Comparison of ENCODE assay signal across 26 cellular contexts in the genomic region with DNA sequence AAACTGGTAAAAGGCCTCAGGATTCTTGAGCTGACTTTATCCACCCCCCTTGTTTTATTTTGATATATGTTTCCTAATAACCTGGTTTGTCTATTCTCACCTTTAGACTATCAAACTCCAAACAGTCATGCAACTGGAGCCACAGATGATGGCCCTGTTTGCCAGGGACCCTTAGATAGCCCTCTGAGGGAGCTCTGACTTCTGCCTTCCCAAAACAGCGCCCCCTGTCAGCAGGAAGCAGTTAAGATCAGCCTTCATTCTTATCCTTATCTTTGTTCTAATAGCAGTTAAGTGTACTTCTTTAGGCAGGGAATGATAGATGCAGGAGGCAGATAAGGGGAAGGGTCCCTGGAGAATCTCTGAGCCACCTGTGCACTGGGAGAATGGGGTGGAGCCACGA. TPM values are rescaled to one million over a fixed set of nuclear protein-coding genes. Genes with fewer than 3 reads are reported as not detected.
A peak's percentile ranks its signal among the peaks of the same experiment; 100 is the strongest.
DNase-seq lines count a peak whose midpoint lies in the region; ATAC-seq and TF ChIP-seq lines count a peak whose summit lies in the region.
"Had no signal": no experiment of that assay in that cellular context is flagged by ENCODE, and none has a peak within 500 bp of the region (broad histone marks: within the 10 kb centered on the region; RNA-seq: fewer than 3 reads in every experiment).

No MANE protein-coding gene starts in this region.

- no peak overlapping the region for H3K27ac Mint-ChIP-seq in activated CD8-positive, alpha-beta T cell treated with anti-CD3 and anti-CD28 coated beads for 36 hours
- H3K27ac Mint-ChIP-seq in activated CD8-positive, alpha-beta T cell treated with anti-CD3 and anti-CD28 coated beads, Interleukin-2, amount 10 ng/mL, durations not matched to agents 7 days and 5 days: no peak overlapping the region
- no peak overlapping the region for H3K27ac Mint-ChIP-seq in endodermal cell
- peak overlapping the region; percentile 39 for H3K27ac Mint-ChIP-seq in stimulated activated effector memory CD8-positive, alpha-beta T cell treated with anti-CD3 and anti-CD28 coated beads, Interleukin-12 subunit alpha, Interleukin-12 subunit beta, amount 100 ng/mL, for 72 hours
- H3K27ac Mint-ChIP-seq: CD8-positive, alpha-beta T cell; stimulated activated naive CD8-positive, alpha-beta T cell treated with anti-CD3 and anti-CD28 coated beads, Interleukin-15, Interleukin-2, amounts not matched to agents 100 ng/mL and 50 ng/mL, for 24 hours had no signal

- no peak for ATAC-seq in activated CD8-positive, alpha-beta T cell treated with anti-CD3 and anti-CD28 coated beads for 36 hours
- ATAC-seq in activated CD8-positive, alpha-beta T cell treated with anti-CD3 and anti-CD28 coated beads, Interleukin-2, amount 10 ng/mL, durations not matched to agents 7 days and 5 days: no peak
- no peak for ATAC-seq in stimulated activated effector memory CD8-positive, alpha-beta T cell treated with anti-CD3 and anti-CD28 coated beads, Interleukin-12 subunit alpha, Interleukin-12 subunit beta, amount 100 ng/mL, for 72 hours
- ATAC-seq: A549; activated CD4-positive, CD25-positive, alpha-beta regulatory T cell treated with anti-CD3 and anti-CD28 coated beads, Interleukin-2, amount 50 U/mL, for 24 hours; CD8-positive, alpha-beta T cell; upper lobe of right lung had no signal

- H3K4me1 ChIP-seq in endodermal cell (ENCODE audit: control insufficient read depth, insufficient read depth, low read length): no peaks in the 10 kb centered on the region
- H3K4me1 ChIP-seq: upper lobe of right lung had no signal

- no peak overlapping the region for H3K27ac ChIP-seq in endodermal cell (ENCODE audit: low read depth, low read length)
- H3K27ac ChIP-seq: SJCRH30, upper lobe of right lung had no signal

- peaks cover 13% of the 10 kb centered on the region for H3K27me3 Mint-ChIP-seq in activated CD8-positive, alpha-beta T cell treated with anti-CD3 and anti-CD28 coated beads for 36 hours
- H3K27me3 Mint-ChIP-seq in activated CD8-positive, alpha-beta T cell treated with anti-CD3 and anti-CD28 coated beads, Interleukin-2, amount 10 ng/mL, durations not matched to agents 7 days and 5 days (ENCODE audit: low read depth): peaks cover 4% of the 10 kb centered on the region
- no peaks in the 10 kb centered on the region for H3K27me3 Mint-ChIP-seq in endodermal cell (ENCODE audit: insufficient read depth)

- H3K36me3 ChIP-seq in endodermal cell (ENCODE audit: control insufficient read depth, insufficient read depth, low read length): no peaks in the 10 kb centered on the region
- H3K36me3 ChIP-seq: SJCRH30, upper lobe of right lung had no signal

- intact Hi-C loops in activated CD8-positive, alpha-beta T cell treated with anti-CD3 and anti-CD28 coated beads for 36 hours (cut with micrococcal nuclease): no loop called here

- POLR2A ChIA-PET in activated CD8-positive, alpha-beta T cell treated with anti-CD3 and anti-CD28 coated beads for 36 hours (lab: Charles Lee): no interaction called here
- POLR2A ChIA-PET in activated CD8-positive, alpha-beta T cell treated with anti-CD3 and anti-CD28 coated beads, Interleukin-2, amount 10 ng/mL, durations not matched to agents 7 days and 5 days (lab: Charles Lee): no interaction called here

- TF ChIP-seq CTCF in activated CD8-positive, alpha-beta T cell treated with anti-CD3 and anti-CD28 coated beads for 36 hours (IDR thresholded peaks at IDR 0.05): peak; percentile 32
- TF ChIP-seq CTCF in LNCAP (IDR thresholded peaks at IDR 0.05) (peak; percentile 14; the same call in 1 of the 2 replicates), endodermal cell (conservative IDR thresholded peaks at IDR 0.05) (peak; percentile 60)

- H3K4me1 Mint-ChIP-seq in activated CD8-positive, alpha-beta T cell treated with anti-CD3 and anti-CD28 coated beads for 36 hours (ENCODE audit: low read depth): peaks cover 19% of the 10 kb centered on the region
- H3K4me1 Mint-ChIP-seq in activated CD8-positive, alpha-beta T cell treated with anti-CD3 and anti-CD28 coated beads, Interleukin-2, amount 10 ng/mL, durations not matched to agents 7 days and 5 days (ENCODE audit: low read depth): peaks cover 5% of the 10 kb centered on the region
- H3K4me1 Mint-ChIP-seq in endodermal cell: no peaks in the 10 kb centered on the region
- peaks cover 15% of the 10 kb centered on the region for H3K4me1 Mint-ChIP-seq in stimulated activated effector memory CD8-positive, alpha-beta T cell treated with anti-CD3 and anti-CD28 coated beads, Interleukin-12 subunit alpha, Interleukin-12 subunit beta, amount 100 ng/mL, for 72 hours

- CTCF ChIA-PET in activated CD8-positive, alpha-beta T cell treated with anti-CD3 and anti-CD28 coated beads for 36 hours (lab: Charles Lee): interaction anchor here (0.8 to 4.7 kb wide), 3 partner anchors 22 to 366 kb away, joined by 3 to 38 read pairs (median 3); no protein-coding TSS in a partner anchor
- CTCF ChIA-PET in activated CD8-positive, alpha-beta T cell treated with anti-CD3 and anti-CD28 coated beads, Interleukin-2, amount 10 ng/mL, durations not matched to agents 7 days and 5 days (lab: Charles Lee): interaction anchor here (1.1 to 1.8 kb wide), 4 partner anchors 9 to 23 kb away, joined by 3 to 5 read pairs (median 4); no protein-coding TSS in a partner anchor

- H3K9me3 ChIP-seq in endodermal cell (ENCODE audit: control insufficient read depth, low read length): peaks cover 4% of the 10 kb centered on the region
- H3K9me3 ChIP-seq: A549, SJCRH30, upper lobe of right lung had no signal

- H3K4me3 Mint-ChIP-seq in activated CD8-positive, alpha-beta T cell treated with anti-CD3 and anti-CD28 coated beads for 36 hours: no peak overlapping the region
- H3K4me3 Mint-ChIP-seq in activated CD8-positive, alpha-beta T cell treated with anti-CD3 and anti-CD28 coated beads, Interleukin-2, amount 10 ng/mL, durations not matched to agents 7 days and 5 days: no peak overlapping the region
- H3K4me3 Mint-ChIP-seq in endodermal cell: no peak overlapping the region
- H3K4me3 Mint-ChIP-seq in stimulated activated effector memory CD8-positive, alpha-beta T cell treated with anti-CD3 and anti-CD28 coated beads, Interleukin-12 subunit alpha, Interleukin-12 subunit beta, amount 100 ng/mL, for 72 hours: no peak overlapping the region
- H3K4me3 Mint-ChIP-seq: CD8-positive, alpha-beta T cell; stimulated activated naive CD8-positive, alpha-beta T cell treated with anti-CD3 and anti-CD28 coated beads, Interleukin-15, Interleukin-2, amounts not matched to agents 100 ng/mL and 50 ng/mL, for 24 hours had no signal

- H3K27me3 ChIP-seq in endodermal cell (ENCODE audit: control insufficient read depth, insufficient read depth, low read length, poor library complexity, severe bottlenecking): no peaks in the 10 kb centered on the region
- H3K27me3 ChIP-seq: SJCRH30, upper lobe of right lung had no signal

- H3K9ac ChIP-seq in endodermal cell (ENCODE audit: extremely low read depth, low read length, poor library complexity, severe bottlenecking): no peak overlapping the region

- H3K9me3 Mint-ChIP-seq in activated CD8-positive, alpha-beta T cell treated with anti-CD3 and anti-CD28 coated beads for 36 hours: peaks cover 3% of the 10 kb centered on the region
- H3K9me3 Mint-ChIP-seq in activated CD8-positive, alpha-beta T cell treated with anti-CD3 and anti-CD28 coated beads, Interleukin-2, amount 10 ng/mL, durations not matched to agents 7 days and 5 days (ENCODE audit: insufficient read depth): no peaks in the 10 kb centered on the region
- H3K9me3 Mint-ChIP-seq in endodermal cell: peaks cover 13% of the 10 kb centered on the region
- H3K9me3 Mint-ChIP-seq in stimulated activated effector memory CD8-positive, alpha-beta T cell treated with anti-CD3 and anti-CD28 coated beads, Interleukin-12 subunit alpha, Interleukin-12 subunit beta, amount 100 ng/mL, for 72 hours: no peaks in the 10 kb centered on the region
- H3K9me3 Mint-ChIP-seq: CD8-positive, alpha-beta T cell had no signal

- DNase-seq in activated CD8-positive, alpha-beta T cell treated with anti-CD3 and anti-CD28 coated beads for 36 hours: no peak
- no peak for DNase-seq in activated CD8-positive, alpha-beta T cell treated with anti-CD3 and anti-CD28 coated beads, Interleukin-2, amount 10 ng/mL, durations not matched to agents 7 days and 5 days
- DNase-seq in endodermal cell: peak; percentile 52
- DNase-seq in stimulated activated effector memory CD8-positive, alpha-beta T cell treated with anti-CD3 and anti-CD28 coated beads, Interleukin-12 subunit alpha, Interleukin-12 subunit beta, amount 100 ng/mL, for 72 hours (ENCODE audit: low spot score in 2 of 2): peak in 1 of 2 donors; percentile 45
- DNase-seq in H4 (ENCODE audit: low spot score): no peak
- no peak for DNase-seq in stimulated activated naive CD4-positive, alpha-beta T cell (lab: John Stamatoyannopoulos, UW)
- no peak for DNase-seq in NCI-H2196 treated with DMSO at 0.1 percent for 48 hours (lab: John Stamatoyannopoulos, UW; ENCODE audit: unreplicated experiment)
- DNase-seq: CD8-positive, alpha-beta T cell; central memory CD4-positive, alpha-beta T cell; effector CD8-positive, alpha-beta T cell; EL; hippocampal formation; KG1; kidney glomerular epithelial cell; mesenchymal stem cell; NCI-H1417; NCI-H2227 treated with DMSO at 0.1 percent for 48 hours; T-helper 9 cell; upper lobe of right lung had no signal

- no peaks in the 10 kb centered on the region for H3K36me3 Mint-ChIP-seq in activated CD8-positive, alpha-beta T cell treated with anti-CD3 and anti-CD28 coated beads for 36 hours (ENCODE audit: low read depth)
- H3K36me3 Mint-ChIP-seq in activated CD8-positive, alpha-beta T cell treated with anti-CD3 and anti-CD28 coated beads, Interleukin-2, amount 10 ng/mL, durations not matched to agents 7 days and 5 days (ENCODE audit: low read depth): no peaks in the 10 kb centered on the region
- H3K36me3 Mint-ChIP-seq in endodermal cell (ENCODE audit: low read depth): no peaks in the 10 kb centered on the region
- no peaks in the 10 kb centered on the region for H3K36me3 Mint-ChIP-seq in stimulated activated effector memory CD8-positive, alpha-beta T cell treated with anti-CD3 and anti-CD28 coated beads, Interleukin-12 subunit alpha, Interleukin-12 subunit beta, amount 100 ng/mL, for 72 hours
- H3K36me3 Mint-ChIP-seq: CD8-positive, alpha-beta T cell had no signal

- WGBS in endodermal cell (ENCODE audit: insufficient coverage in 1 of 2, insufficient read length in 1 of 2), 2 experiments: 51 to 86% methylated on average over 1 to 2 of the region's 2 CpGs

- H3K4me3 ChIP-seq in endodermal cell (ENCODE audit: low read length): no peak overlapping the region
- H3K4me3 ChIP-seq: A549, SJCRH30, upper lobe of right lung had no signal

RNA-seq across cellular contexts. Expression of a gene that starts 27.5 kb away (rescaled TPM):
- total RNA-seq in activated CD8-positive, alpha-beta T cell treated with anti-CD3 and anti-CD28 coated beads for 36 hours: under 1 TPM in 1 of 2 experiments, not detected in 1; 0.43 TPM
- not detected for total RNA-seq in activated CD8-positive, alpha-beta T cell treated with anti-CD3 and anti-CD28 coated beads, Interleukin-2, amount 10 ng/mL, durations not matched to agents 7 days and 5 days
- not detected for total RNA-seq in endodermal cell
- polyA plus RNA-seq in endodermal cell (2013, experiment 1 of 2): not detected
- polyA plus RNA-seq in endodermal cell (2013, experiment 2 of 2): not detected
- not detected in 2 replicates for total RNA-seq in H4 (2014; rRNA removed; shearing (Covaris generic))
- total RNA-seq: CD8-positive, alpha-beta T cell; renal cortical epithelial cell; SJCRH30; upper lobe of right lung had no signal
- polyA plus RNA-seq: A549, neural cell had no signal
